ENCODE assay signal across 11 cellular contexts in the genomic region with DNA sequence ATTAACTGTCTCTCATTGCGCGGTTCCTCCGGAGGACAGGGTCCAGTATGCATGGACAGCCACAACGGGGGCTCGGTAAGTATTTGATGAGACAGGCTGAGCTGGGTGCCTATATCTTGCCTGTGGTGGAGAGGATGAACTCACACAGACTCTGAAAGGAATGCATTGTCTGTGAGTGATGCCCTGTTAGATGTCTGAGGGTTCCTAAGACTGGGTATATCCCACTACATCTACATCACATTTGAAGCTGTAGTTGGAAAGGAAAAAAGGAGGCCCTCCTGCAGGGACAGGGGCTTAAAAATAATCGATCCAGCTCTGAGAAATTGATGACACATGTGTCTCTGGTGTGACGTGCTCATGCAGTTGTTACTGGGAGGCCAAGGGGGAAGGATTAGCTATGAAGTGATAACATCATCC. TPM values are rescaled to one million over a fixed set of nuclear protein-coding genes. Genes with fewer than 3 reads are reported as not detected.
A peak's percentile ranks its signal among the peaks of the same experiment; 100 is the strongest.
DNase-seq lines count a peak whose midpoint lies in the region; ATAC-seq and TF ChIP-seq lines count a peak whose summit lies in the region.
"Had no signal": no experiment of that assay in that cellular context is flagged by ENCODE, and none has a peak within 500 bp of the region (broad histone marks: within the 10 kb centered on the region; RNA-seq: fewer than 3 reads in every experiment).

No MANE protein-coding gene starts in this region.

- 14% methylated on average over 7 of the region's 7 CpGs for WGBS in smooth muscle cell (ENCODE audit: low lambda C conversion rate)

- H3K4me1 ChIP-seq in SJCRH30, result peaks cover 13% of the 10 kb centered on the region
- H3K4me1 ChIP-seq in smooth muscle cell (ENCODE audit: low read depth), result no peaks in the 10 kb centered on the region
- H3K4me1 ChIP-seq in colonic mucosa, result peaks cover 8% of the 10 kb centered on the region

- no peaks in the 10 kb centered on the region for H3K36me3 ChIP-seq in SJCRH30
- H3K36me3 ChIP-seq in smooth muscle cell (ENCODE audit: low read depth), result no peaks in the 10 kb centered on the region
- no peaks in the 10 kb centered on the region for H3K36me3 ChIP-seq in colonic mucosa

- H3K9me3 ChIP-seq in SJCRH30 (replicated peaks) (no peaks in the 10 kb centered on the region), smooth muscle cell (replicated peaks; ENCODE audit: low read depth) (no peaks in the 10 kb centered on the region), colonic mucosa (no peaks in the 10 kb centered on the region)

- H3K27me3 ChIP-seq in SJCRH30, result no peaks in the 10 kb centered on the region
- H3K27me3 ChIP-seq in smooth muscle cell (ENCODE audit: low read depth), result no peaks in the 10 kb centered on the region
- no peaks in the 10 kb centered on the region for H3K27me3 ChIP-seq in colonic mucosa

- peak; percentile 30 for DNase-seq in SIG-M5 treated with dmso at 0.1 percent for 504 hours (lab: John Stamatoyannopoulos, UW; ENCODE audit: unreplicated experiment)
- DNase-seq in SIG-M5 (lab: John Stamatoyannopoulos, UW), result no peak
- DNase-seq in SJCRH30, result peak; percentile 41 to 67
- peak; percentile 65 for DNase-seq in epidermal melanocyte (ENCODE audit: insufficient read length, low spot score)
- no peak for DNase-seq in smooth muscle cell (lab: John Stamatoyannopoulos, UW; ENCODE audit: unreplicated experiment)
- no peak for DNase-seq in NCI-H524 treated with DMSO at 0.1 percent for 48 hours (lab: John Stamatoyannopoulos, UW)
- no peak for DNase-seq in colonic mucosa
- DNase-seq: GOT3, NCI-H510A had no signal

- no peak overlapping the region for H2AFZ ChIP-seq in smooth muscle cell (ENCODE audit: low read depth)

- peaks cover 54% of the 10 kb centered on the region for H3K79me2 ChIP-seq in smooth muscle cell (ENCODE audit: low read depth)

- ATAC-seq in GM19395 (IDR thresholded peaks at IDR 0.05; ENCODE audit: unreplicated experiment), result no peak
- ATAC-seq: activated naive CD4-positive, alpha-beta T cell treated with anti-CD3 and anti-CD28 coated beads, Interleukin-2, amount 50 U/mL, for 72 hours had no signal

- TF ChIP-seq CTCF in smooth muscle cell (IDR thresholded peaks at IDR 0.05; ENCODE audit: borderline replicate concordance, insufficient read depth, poor library complexity, severe bottlenecking) (no peak), colonic mucosa (IDR thresholded peaks at IDR 0.05) (no peak)

- H3K9ac ChIP-seq in smooth muscle cell (ENCODE audit: low read depth) (no peak overlapping the region), colonic mucosa (ENCODE audit: low read depth in 2 of 2, low read length in 2 of 2) (peak overlapping the region in 1 of 2 donors; percentile 2)

- H3F3A ChIP-seq in smooth muscle cell (ENCODE audit: low read depth), result peaks cover 31% of the 10 kb centered on the region

- intact Hi-C loops in colonic mucosa (cut with DNase I), result loop anchor here (5.0 kb wide), 1 partner anchor 51 kb away; no protein-coding TSS in a partner anchor

- H3K4me2 ChIP-seq in smooth muscle cell, result peak overlapping the region; percentile 90

- H3K27ac ChIP-seq in SJCRH30 (peak overlapping the region; percentile 17), smooth muscle cell (ENCODE audit: low read depth) (peak overlapping the region; percentile 28), colonic mucosa (no peak overlapping the region)

- peaks cover 54% of the 10 kb centered on the region for H4K20me1 ChIP-seq in smooth muscle cell (ENCODE audit: low read depth)

- H3K4me3 ChIP-seq in SJCRH30 (peak overlapping the region; percentile 95), smooth muscle cell (peak overlapping the region; percentile 82), colonic mucosa (no peak overlapping the region)

RNA-seq across cellular contexts. Expression of gene ADARB1, which starts 1.9 kb away (rescaled TPM):
- total RNA-seq in SJCRH30 (2014; rRNA removed; shearing (Covaris generic)), result 7.8 and 8.4 TPM in 2 replicates
- 20.3 and 28.9 TPM in 2 replicates for total RNA-seq in smooth muscle cell
- 25.6 and 27.6 TPM in 2 replicates for polyA plus RNA-seq in smooth muscle cell
- 1 to 10 TPM; 8.7 to 9.3 TPM for total RNA-seq in colonic mucosa

Comparison
In these comparisons a context has a peak if more than half of its experiments do, and no peak if none do; other contexts are left out.
1. DNase-seq: peak in SIG-M5 treated with dmso at 0.1 percent for 504 hours (single experiment), SJCRH30 (2 of 2) and epidermal melanocyte (single experiment); none in SIG-M5 (single experiment), smooth muscle cell (single experiment), NCI-H524 treated with DMSO at 0.1 percent for 48 hours (single experiment) and colonic mucosa (single experiment).